ENCODE assay signal across 1 cellular context in the genomic region with DNA sequence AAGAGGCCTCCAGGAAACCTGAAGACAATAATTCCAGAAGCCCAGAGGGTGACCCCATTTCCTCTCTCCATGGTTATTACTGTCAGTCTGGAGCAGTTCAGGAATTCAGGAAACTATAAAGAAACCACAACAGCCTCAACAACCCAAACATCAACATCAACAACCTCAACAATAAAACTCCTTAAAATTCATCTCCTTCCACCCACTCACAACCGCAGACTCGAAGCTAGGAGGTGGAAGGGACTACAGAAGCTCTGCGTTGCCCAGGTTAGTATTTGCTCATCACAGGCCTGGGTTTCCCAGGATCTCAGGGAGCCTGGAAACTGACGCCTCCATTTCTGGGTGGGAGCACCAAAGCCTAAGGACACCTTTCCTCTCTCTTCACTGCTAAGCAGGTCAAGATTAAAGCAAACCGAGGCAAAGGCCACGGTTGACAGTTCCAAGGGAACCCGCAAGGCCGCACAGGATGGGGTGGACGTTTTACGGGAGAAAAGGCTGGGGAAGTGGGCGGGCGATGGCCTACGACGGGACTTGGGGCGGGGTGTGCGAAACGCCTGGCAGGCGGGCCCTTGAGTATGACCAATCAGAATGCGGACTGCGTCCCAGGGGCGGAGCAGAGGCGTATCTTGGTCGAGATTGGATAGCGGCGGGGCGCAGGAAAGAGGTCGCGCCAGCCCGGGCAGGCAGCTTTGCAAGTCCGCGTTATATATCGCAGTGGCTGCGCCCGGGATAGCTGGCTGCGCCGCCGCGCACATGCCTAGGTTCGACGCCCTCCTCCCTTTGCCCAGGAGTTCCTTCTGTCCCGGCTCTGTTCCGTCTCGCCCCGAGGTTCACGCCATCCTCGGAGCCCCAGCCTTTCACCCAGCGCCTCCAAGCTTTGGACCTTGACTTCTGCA.
TF ChIP-seq lines count a peak whose summit lies in the region.

A gene with protein sequence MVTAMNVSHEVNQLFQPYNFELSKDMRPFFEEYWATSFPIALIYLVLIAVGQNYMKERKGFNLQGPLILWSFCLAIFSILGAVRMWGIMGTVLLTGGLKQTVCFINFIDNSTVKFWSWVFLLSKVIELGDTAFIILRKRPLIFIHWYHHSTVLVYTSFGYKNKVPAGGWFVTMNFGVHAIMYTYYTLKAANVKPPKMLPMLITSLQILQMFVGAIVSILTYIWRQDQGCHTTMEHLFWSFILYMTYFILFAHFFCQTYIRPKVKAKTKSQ (plus strand): TSS at position 654 of the 896 bp plus-strand sequence. CDS start 250 bp downstream, outside the sequence.

TF ChIP-seq in SK-N-SH, 30 proteins besides CTCF, POLR2A, EP300 and RAD21 (continued from another document):
- TF ChIP-seq, protein P1, sequence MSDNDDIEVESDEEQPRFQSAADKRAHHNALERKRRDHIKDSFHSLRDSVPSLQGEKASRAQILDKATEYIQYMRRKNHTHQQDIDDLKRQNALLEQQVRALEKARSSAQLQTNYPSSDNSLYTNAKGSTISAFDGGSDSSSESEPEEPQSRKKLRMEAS (IDR thresholded peaks at IDR 0.05; ENCODE audit: low read depth) = peak; percentile 97
